1 cellular context compared by ENCODE assay signal in genomic region chr12:116982721-116983502, GRCh38.
TF ChIP-seq lines count a peak whose summit lies in the region.

No MANE protein-coding gene starts in this region.

TF ChIP-seq in GM12878, 131 proteins besides CTCF, POLR2A, EP300 and RAD21 (continued from another document):
- TF ChIP-seq, protein P1, sequence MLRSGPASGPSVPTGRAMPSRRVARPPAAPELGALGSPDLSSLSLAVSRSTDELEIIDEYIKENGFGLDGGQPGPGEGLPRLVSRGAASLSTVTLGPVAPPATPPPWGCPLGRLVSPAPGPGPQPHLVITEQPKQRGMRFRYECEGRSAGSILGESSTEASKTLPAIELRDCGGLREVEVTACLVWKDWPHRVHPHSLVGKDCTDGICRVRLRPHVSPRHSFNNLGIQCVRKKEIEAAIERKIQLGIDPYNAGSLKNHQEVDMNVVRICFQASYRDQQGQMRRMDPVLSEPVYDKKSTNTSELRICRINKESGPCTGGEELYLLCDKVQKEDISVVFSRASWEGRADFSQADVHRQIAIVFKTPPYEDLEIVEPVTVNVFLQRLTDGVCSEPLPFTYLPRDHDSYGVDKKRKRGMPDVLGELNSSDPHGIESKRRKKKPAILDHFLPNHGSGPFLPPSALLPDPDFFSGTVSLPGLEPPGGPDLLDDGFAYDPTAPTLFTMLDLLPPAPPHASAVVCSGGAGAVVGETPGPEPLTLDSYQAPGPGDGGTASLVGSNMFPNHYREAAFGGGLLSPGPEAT (IDR thresholded peaks at IDR 0.05; ENCODE audit: low read depth) = no peak
- no peak for TF ChIP-seq ZNF622 (IDR thresholded peaks at IDR 0.05)
TF ChIP-seq in GM12878: peak in this region for 1.
